1 cellular context compared by ENCODE assay signal in the genomic region with DNA sequence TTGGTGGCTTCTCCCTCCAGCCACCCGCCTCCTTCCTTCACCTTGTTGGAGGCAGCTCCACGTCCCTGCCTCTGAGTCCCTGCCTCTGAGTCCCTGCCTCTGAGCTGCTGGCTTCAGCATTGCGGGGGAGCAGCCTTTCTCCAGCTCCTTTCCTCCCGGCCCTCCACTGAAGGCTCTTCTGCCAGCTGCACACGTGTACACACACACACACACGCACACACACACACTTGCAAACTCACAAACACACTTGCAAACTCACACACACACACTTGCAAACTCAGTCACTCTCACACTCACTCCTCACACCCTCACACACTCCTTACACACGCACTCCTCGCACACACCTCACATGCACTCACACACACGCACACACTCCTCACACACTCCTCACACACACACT.
TF ChIP-seq lines count a peak whose summit lies in the region.

No MANE protein-coding gene starts in this region.

TF ChIP-seq in HepG2, 621 proteins besides CTCF, POLR2A, EP300 and RAD21:
- TF ChIP-seq, protein P1, sequence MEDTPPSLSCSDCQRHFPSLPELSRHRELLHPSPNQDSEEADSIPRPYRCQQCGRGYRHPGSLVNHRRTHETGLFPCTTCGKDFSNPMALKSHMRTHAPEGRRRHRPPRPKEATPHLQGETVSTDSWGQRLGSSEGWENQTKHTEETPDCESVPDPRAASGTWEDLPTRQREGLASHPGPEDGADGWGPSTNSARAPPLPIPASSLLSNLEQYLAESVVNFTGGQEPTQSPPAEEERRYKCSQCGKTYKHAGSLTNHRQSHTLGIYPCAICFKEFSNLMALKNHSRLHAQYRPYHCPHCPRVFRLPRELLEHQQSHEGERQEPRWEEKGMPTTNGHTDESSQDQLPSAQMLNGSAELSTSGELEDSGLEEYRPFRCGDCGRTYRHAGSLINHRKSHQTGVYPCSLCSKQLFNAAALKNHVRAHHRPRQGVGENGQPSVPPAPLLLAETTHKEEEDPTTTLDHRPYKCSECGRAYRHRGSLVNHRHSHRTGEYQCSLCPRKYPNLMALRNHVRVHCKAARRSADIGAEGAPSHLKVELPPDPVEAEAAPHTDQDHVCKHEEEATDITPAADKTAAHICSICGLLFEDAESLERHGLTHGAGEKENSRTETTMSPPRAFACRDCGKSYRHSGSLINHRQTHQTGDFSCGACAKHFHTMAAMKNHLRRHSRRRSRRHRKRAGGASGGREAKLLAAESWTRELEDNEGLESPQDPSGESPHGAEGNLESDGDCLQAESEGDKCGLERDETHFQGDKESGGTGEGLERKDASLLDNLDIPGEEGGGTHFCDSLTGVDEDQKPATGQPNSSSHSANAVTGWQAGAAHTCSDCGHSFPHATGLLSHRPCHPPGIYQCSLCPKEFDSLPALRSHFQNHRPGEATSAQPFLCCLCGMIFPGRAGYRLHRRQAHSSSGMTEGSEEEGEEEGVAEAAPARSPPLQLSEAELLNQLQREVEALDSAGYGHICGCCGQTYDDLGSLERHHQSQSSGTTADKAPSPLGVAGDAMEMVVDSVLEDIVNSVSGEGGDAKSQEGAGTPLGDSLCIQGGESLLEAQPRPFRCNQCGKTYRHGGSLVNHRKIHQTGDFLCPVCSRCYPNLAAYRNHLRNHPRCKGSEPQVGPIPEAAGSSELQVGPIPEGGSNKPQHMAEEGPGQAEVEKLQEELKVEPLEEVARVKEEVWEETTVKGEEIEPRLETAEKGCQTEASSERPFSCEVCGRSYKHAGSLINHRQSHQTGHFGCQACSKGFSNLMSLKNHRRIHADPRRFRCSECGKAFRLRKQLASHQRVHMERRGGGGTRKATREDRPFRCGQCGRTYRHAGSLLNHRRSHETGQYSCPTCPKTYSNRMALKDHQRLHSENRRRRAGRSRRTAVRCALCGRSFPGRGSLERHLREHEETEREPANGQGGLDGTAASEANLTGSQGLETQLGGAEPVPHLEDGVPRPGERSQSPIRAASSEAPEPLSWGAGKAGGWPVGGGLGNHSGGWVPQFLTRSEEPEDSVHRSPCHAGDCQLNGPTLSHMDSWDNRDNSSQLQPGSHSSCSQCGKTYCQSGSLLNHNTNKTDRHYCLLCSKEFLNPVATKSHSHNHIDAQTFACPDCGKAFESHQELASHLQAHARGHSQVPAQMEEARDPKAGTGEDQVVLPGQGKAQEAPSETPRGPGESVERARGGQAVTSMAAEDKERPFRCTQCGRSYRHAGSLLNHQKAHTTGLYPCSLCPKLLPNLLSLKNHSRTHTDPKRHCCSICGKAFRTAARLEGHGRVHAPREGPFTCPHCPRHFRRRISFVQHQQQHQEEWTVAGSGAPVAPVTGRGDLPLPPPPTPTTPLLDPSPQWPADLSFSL (CRISPR knock-in tag; IDR thresholded peaks at IDR 0.05): peak; percentile 72
- TF ChIP-seq, protein P2, sequence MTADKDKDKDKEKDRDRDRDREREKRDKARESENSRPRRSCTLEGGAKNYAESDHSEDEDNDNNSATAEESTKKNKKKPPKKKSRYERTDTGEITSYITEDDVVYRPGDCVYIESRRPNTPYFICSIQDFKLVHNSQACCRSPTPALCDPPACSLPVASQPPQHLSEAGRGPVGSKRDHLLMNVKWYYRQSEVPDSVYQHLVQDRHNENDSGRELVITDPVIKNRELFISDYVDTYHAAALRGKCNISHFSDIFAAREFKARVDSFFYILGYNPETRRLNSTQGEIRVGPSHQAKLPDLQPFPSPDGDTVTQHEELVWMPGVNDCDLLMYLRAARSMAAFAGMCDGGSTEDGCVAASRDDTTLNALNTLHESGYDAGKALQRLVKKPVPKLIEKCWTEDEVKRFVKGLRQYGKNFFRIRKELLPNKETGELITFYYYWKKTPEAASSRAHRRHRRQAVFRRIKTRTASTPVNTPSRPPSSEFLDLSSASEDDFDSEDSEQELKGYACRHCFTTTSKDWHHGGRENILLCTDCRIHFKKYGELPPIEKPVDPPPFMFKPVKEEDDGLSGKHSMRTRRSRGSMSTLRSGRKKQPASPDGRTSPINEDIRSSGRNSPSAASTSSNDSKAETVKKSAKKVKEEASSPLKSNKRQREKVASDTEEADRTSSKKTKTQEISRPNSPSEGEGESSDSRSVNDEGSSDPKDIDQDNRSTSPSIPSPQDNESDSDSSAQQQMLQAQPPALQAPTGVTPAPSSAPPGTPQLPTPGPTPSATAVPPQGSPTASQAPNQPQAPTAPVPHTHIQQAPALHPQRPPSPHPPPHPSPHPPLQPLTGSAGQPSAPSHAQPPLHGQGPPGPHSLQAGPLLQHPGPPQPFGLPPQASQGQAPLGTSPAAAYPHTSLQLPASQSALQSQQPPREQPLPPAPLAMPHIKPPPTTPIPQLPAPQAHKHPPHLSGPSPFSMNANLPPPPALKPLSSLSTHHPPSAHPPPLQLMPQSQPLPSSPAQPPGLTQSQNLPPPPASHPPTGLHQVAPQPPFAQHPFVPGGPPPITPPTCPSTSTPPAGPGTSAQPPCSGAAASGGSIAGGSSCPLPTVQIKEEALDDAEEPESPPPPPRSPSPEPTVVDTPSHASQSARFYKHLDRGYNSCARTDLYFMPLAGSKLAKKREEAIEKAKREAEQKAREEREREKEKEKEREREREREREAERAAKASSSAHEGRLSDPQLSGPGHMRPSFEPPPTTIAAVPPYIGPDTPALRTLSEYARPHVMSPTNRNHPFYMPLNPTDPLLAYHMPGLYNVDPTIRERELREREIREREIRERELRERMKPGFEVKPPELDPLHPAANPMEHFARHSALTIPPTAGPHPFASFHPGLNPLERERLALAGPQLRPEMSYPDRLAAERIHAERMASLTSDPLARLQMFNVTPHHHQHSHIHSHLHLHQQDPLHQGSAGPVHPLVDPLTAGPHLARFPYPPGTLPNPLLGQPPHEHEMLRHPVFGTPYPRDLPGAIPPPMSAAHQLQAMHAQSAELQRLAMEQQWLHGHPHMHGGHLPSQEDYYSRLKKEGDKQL (CRISPR knock-in tag; IDR thresholded peaks at IDR 0.05; ENCODE audit: low read depth): no peak
- TF ChIP-seq ZSCAN12 (CRISPR knock-in tag; IDR thresholded peaks at IDR 0.05): no peak
- no peak for TF ChIP-seq REL (CRISPR knock-in tag; conservative IDR thresholded peaks at IDR 0.05)
